In the genomic region with DNA sequence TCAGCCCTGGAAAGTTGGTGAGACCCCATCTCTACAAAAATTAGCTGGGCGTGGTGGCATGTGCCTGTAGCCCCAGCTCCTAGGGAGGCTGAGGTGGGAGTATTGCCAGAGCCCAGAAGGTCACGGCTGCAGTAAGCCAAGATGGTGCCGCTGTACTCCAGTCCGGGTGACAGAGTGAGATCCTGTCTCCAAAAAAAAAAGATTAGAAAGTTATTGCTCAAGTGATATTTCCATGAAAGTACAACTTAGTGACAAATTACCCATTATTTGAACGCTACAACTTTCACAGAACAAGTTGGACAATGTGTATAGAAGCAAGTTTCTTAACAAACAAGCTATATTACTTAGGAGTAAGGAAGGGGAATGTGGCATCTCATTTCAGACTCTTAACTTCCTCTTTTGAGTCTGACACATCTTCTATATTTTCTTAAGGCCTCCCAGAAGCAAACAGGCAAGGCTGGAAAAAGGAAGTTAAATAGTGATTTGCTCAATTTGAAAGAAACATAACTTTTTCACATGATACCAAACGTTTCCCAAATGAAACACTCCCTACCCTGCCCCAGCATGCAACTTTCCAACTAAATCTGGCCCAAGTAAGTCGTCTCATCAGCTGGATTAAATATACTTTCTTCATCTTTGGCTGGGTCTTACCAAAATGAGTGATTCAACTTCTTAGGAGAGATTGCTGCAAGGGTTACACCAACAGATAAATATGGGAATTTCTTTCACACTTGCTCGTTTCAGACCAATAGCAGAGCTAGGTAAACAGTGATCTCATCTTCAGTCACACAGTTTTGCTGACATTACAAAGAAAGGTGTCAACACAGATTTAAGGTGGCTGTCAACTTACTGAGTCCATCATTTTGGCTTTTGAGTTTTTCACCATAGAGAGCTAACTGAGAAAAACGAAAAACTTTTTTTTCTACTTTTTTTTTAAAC, we compare ENCODE assay signal across 8 cellular contexts.
DNase-seq lines count a peak whose midpoint lies in the region; ATAC-seq and TF ChIP-seq lines count a peak whose summit lies in the region.

No MANE protein-coding gene starts in this region.

- H3K4me3 ChIP-seq in ascending aorta (no peak overlapping the region), thyroid gland (replicated peaks in 1 of 3) (no peak overlapping the region)

- H3K27me3 ChIP-seq in ascending aorta, result no peaks in the 10 kb centered on the region
- H3K27me3 ChIP-seq in thyroid gland, result no peaks in the 10 kb centered on the region

- H3K4me1 Mint-ChIP-seq in T-helper 2 cell treated with Interferon-gamma antibody and Interleukin-4, amounts not matched to agents 5 μg/mL and 100 μg/mL, for 36 hours (ENCODE audit: low read depth), result peaks cover 31% of the 10 kb centered on the region

- DNase-seq in T-helper 2 cell treated with Interferon-gamma antibody and Interleukin-4, amounts not matched to agents 5 μg/mL and 100 μg/mL, for 36 hours (ENCODE audit: low spot score), result no peak
- DNase-seq in T-helper 2 cell (no peak), Kasumi-1 (lab: John Stamatoyannopoulos, UW) (peak; percentile 98), ascending aorta (ENCODE audit: low spot score in 2 of 2) (no peak), kidney tubule cell (ENCODE audit: low spot score) (peak; percentile 98), thyroid gland (no peak), NCI-H2227 (lab: John Stamatoyannopoulos, UW; ENCODE audit: unreplicated experiment) (no peak)

- peak overlapping the region; percentile 53 for H3K4me3 Mint-ChIP-seq in T-helper 2 cell treated with Interferon-gamma antibody and Interleukin-4, amounts not matched to agents 5 μg/mL and 100 μg/mL, for 36 hours

- peak overlapping the region; percentile 83 for H3K27ac Mint-ChIP-seq in T-helper 2 cell treated with Interferon-gamma antibody and Interleukin-4, amounts not matched to agents 5 μg/mL and 100 μg/mL, for 36 hours

- no peak for TF ChIP-seq CTCF in ascending aorta (IDR thresholded peaks at IDR 0.05)
- no peak for TF ChIP-seq CTCF in thyroid gland (IDR thresholded peaks at IDR 0.05)

- no peak for TF ChIP-seq POLR2A in thyroid gland (IDR thresholded peaks at IDR 0.05)

- H3K4me1 ChIP-seq in ascending aorta, result peaks cover 4 to 36% of the 10 kb centered on the region in 2 donors
- peaks cover 14 to 35% of the 10 kb centered on the region in 2 donors for H3K4me1 ChIP-seq in thyroid gland

- H3K9me3 Mint-ChIP-seq in T-helper 2 cell treated with Interferon-gamma antibody and Interleukin-4, amounts not matched to agents 5 μg/mL and 100 μg/mL, for 36 hours, result peaks cover 3% of the 10 kb centered on the region

- H3K9me3 ChIP-seq in ascending aorta (no peaks in the 10 kb centered on the region), thyroid gland (no peaks in the 10 kb centered on the region)

- H3K36me3 ChIP-seq in ascending aorta (no peaks in the 10 kb centered on the region), thyroid gland (no peaks in the 10 kb centered on the region)

- 75 to 79% methylated on average over 9 of the region's 9 CpGs for WGBS in thyroid gland, 2 donors

- ATAC-seq in HG02759 (IDR thresholded peaks at IDR 0.05; ENCODE audit: unreplicated experiment), result no peak

- no peaks in the 10 kb centered on the region for H3K27me3 Mint-ChIP-seq in T-helper 2 cell treated with Interferon-gamma antibody and Interleukin-4, amounts not matched to agents 5 μg/mL and 100 μg/mL, for 36 hours (ENCODE audit: low read depth)

- peaks cover 2% of the 10 kb centered on the region for H3K36me3 Mint-ChIP-seq in T-helper 2 cell treated with Interferon-gamma antibody and Interleukin-4, amounts not matched to agents 5 μg/mL and 100 μg/mL, for 36 hours (ENCODE audit: low read depth)

- intact Hi-C loops in ascending aorta (cut with DNase I), result loop anchor here (2.0 to 5.0 kb wide), 2 partner anchors 40 to 391 kb away; no protein-coding TSS in a partner anchor
- intact Hi-C loops in thyroid gland (cut with DNase I), result loop anchor here (10.0 kb wide), 1 partner anchor 66 kb away; a partner anchor contains a TSS

- H3K27ac ChIP-seq in ascending aorta (peak overlapping the region; percentile 85 to 87), thyroid gland (peak overlapping the region; percentile 7 to 100 (median 97))

Comparison
In these comparisons a context has a peak if more than half of its experiments do, and no peak if none do; other contexts are left out.
1. DNase-seq: peak in Kasumi-1 (2 of 2) and kidney tubule cell (single experiment); none in T-helper 2 cell treated with Interferon-gamma antibody and Interleukin-4, amounts not matched to agents 5 μg/mL and 100 μg/mL, for 36 hours (single experiment), T-helper 2 cell (0 of 5), ascending aorta (0 of 2), thyroid gland (0 of 2) and NCI-H2227 (single experiment).